In the genomic region with DNA sequence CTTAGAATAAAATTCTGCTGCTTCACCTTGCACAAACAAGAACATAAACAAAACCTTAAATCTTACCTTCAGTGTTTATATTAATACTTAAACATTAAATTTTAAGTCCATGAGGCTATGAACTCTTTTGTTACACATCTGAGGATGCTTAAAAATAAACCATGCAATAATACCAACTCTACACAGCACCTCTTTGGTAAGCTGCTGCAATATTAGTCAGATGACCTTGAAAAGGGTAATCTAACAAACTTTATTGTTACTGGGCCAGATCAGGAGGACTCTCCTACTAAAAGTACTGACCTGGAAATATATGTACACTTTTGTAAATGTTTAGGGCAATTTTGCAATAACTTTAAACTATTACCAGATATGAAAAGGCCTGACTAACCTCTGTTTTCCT, we compare ENCODE assay signal across 8 cellular contexts. TPM values are rescaled to one million over a fixed set of nuclear protein-coding genes. Genes with fewer than 3 reads are reported as not detected.
DNase-seq lines count a peak whose midpoint lies in the region; ATAC-seq, FAIRE-seq and TF ChIP-seq lines count a peak whose summit lies in the region.

No MANE protein-coding gene starts in this region.

- TF ChIP-seq CTCF in ascending aorta (IDR thresholded peaks at IDR 0.05) (no peak), lower leg skin (IDR thresholded peaks at IDR 0.05) (no peak), tibial nerve (IDR thresholded peaks at IDR 0.05) (no peak)

- H3K9me3 Mint-ChIP-seq in activated T-cell treated with anti-CD3 and anti-CD28 coated beads, Interleukin-2, amount 50 U/mL, for 4 hours = no peaks in the 10 kb centered on the region

- peak overlapping the region; percentile 76 to 92 for H3K4me3 ChIP-seq in ascending aorta
- H3K4me3 ChIP-seq in lower leg skin (ENCODE audit: low read depth, poor library complexity, severe bottlenecking) = peak overlapping the region; percentile 71
- peak overlapping the region; percentile 61 to 91 (median 86) for H3K4me3 ChIP-seq in tibial nerve

- H3K4me3 Mint-ChIP-seq in activated T-cell treated with anti-CD3 and anti-CD28 coated beads, Interleukin-2, amount 50 U/mL, for 4 hours = peak overlapping the region; percentile 100

- H3K27me3 Mint-ChIP-seq in activated T-cell treated with anti-CD3 and anti-CD28 coated beads, Interleukin-2, amount 50 U/mL, for 4 hours (ENCODE audit: low read depth) = no peaks in the 10 kb centered on the region

- no peak for FAIRE-seq in frontal cortex (lab: Jason Lieb, UNC)

- intact Hi-C loops in ascending aorta (cut with DNase I) = loop anchor here (2.0 to 10.0 kb wide), 4 partner anchors 21 to 355 kb away; a partner anchor contains a TSS
- intact Hi-C loops in lower leg skin (cut with DNase I; ENCODE audit: low total_unique reads) = no loop called here

- TF ChIP-seq POLR2A in lower leg skin (IDR thresholded peaks at IDR 0.05) = no peak
- TF ChIP-seq POLR2A in tibial nerve (IDR thresholded peaks at IDR 0.05) = no peak

- H3K27me3 ChIP-seq in ascending aorta (no peaks in the 10 kb centered on the region), tibial nerve (no peaks in the 10 kb centered on the region)

- H3K36me3 Mint-ChIP-seq in activated T-cell treated with anti-CD3 and anti-CD28 coated beads, Interleukin-2, amount 50 U/mL, for 4 hours (ENCODE audit: insufficient read depth) = peaks cover 26% of the 10 kb centered on the region

- H3K27ac ChIP-seq in ascending aorta = peak overlapping the region; percentile 90
- peak overlapping the region in 3 of 4 donors; percentile 91 to 92 (median 91) for H3K27ac ChIP-seq in tibial nerve

- no peak for TF ChIP-seq EP300 in tibial nerve (IDR thresholded peaks at IDR 0.05)

- peaks cover 24% of the 10 kb centered on the region for H3K4me1 Mint-ChIP-seq in activated T-cell treated with anti-CD3 and anti-CD28 coated beads, Interleukin-2, amount 50 U/mL, for 4 hours (ENCODE audit: low read depth)

- H3K9me3 ChIP-seq in ascending aorta (no peaks in the 10 kb centered on the region), tibial nerve (no peaks in the 10 kb centered on the region)

- peaks cover 0 to 8% of the 10 kb centered on the region in 2 donors for H3K4me1 ChIP-seq in ascending aorta
- peaks cover 0 to 23% (median 0%) of the 10 kb centered on the region in 4 donors for H3K4me1 ChIP-seq in tibial nerve

- DNase-seq in activated T-cell treated with anti-CD3 and anti-CD28 coated beads, Interleukin-2, amount 50 U/mL, for 4 hours = no peak
- no peak for DNase-seq in activated T-cell treated with anti-CD3 and anti-CD28 coated beads, Interleukin-2, amount 50 U/mL, for 48 hours
- no peak for DNase-seq in ascending aorta (ENCODE audit: low spot score in 2 of 2)
- no peak for DNase-seq in lower leg skin (ENCODE audit: low spot score in 2 of 2)
- DNase-seq in tibial nerve (ENCODE audit: low spot score in 2 of 2) = no peak
- no peak for DNase-seq in medulla oblongata (ENCODE audit: extremely low spot score)
- DNase-seq in frontal cortex (ENCODE audit: low spot score in 2 of 2) = no peak

- no peak for ATAC-seq in activated T-cell treated with anti-CD3 and anti-CD28 coated beads, Interleukin-2, amount 50 U/mL, for 4 hours
- ATAC-seq in GM21447 (IDR thresholded peaks at IDR 0.05; ENCODE audit: unreplicated experiment) = no peak

- peaks cover 0 to 23% of the 10 kb centered on the region in 2 donors for H3K36me3 ChIP-seq in ascending aorta
- peaks cover 0 to 38% (median 0%) of the 10 kb centered on the region in 3 donors for H3K36me3 ChIP-seq in tibial nerve

RNA-seq across cellular contexts. Expression of a gene that starts 0.8 kb away (rescaled TPM):
- total RNA-seq in activated T-cell treated with anti-CD3 and anti-CD28 coated beads, Interleukin-2, amount 50 U/mL, for 4 hours = 10 to 100 TPM; 69.2 to 84.7 (median 77.5) TPM
- total RNA-seq in ascending aorta = 17.1 TPM
- 10 to 100 TPM; 47.5 to 57.4 (median 55.4) TPM for total RNA-seq in lower leg skin
- total RNA-seq in tibial nerve = 10 to 100 TPM; 19.8 to 58.1 (median 44.0) TPM
- 86.8 TPM for total RNA-seq in frontal cortex

RNA-seq across cellular contexts. Expression of a gene that starts 21.9 kb away (rescaled TPM):
- total RNA-seq in activated T-cell treated with anti-CD3 and anti-CD28 coated beads, Interleukin-2, amount 50 U/mL, for 4 hours = 100 to 1,000 TPM; 460 to 486 (median 469) TPM
- total RNA-seq in ascending aorta (290 TPM), lower leg skin (1,000 to 10,000 TPM in 1 of 4 donors, 100 to 1,000 TPM in 3; 342 to 1,039 (median 551) TPM), tibial nerve (1,000 to 10,000 TPM in 1 of 4 donors, 100 to 1,000 TPM in 3; 528 to 1,344 (median 763) TPM), frontal cortex (831 TPM)
